8 cellular contexts compared by ENCODE assay signal in the genomic region with DNA sequence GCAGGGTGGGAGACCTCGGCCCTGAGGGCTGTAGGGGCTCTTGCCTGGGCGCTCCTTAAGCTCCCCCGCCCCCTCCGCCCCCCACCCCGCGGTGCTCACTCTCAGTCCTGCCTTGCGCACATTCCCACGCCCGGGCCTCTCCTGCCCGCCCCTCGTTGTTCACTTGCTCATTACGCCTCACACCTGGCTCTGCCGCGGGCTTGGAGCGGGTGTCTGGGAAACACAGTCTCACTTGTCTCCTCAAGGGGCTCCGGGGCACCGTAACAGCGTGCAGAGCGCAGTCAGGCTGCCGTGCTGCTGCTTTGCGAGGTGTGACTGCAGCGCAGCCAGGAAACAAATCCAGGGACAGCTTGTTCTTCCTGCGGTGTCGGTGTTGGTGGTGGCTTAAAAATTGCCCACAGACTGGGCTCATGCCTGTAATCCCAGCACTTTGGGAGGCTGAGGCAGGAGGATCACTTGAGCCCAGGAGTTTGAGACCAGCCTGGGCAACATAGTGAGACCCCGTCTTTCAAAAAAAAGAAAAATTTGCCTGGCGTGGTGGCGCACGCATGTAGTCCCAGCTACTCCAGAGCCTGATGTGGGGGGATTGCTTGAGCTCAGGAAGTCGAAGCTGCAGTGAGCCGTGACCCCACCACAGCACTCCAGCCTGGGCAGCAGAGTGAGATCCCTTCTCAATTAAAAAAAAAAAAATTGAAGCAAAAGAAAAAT. TPM values are rescaled to one million over a fixed set of nuclear protein-coding genes. Genes with fewer than 3 reads are reported as not detected.
DNase-seq lines count a peak whose midpoint lies in the region; ATAC-seq and TF ChIP-seq lines count a peak whose summit lies in the region.

No MANE protein-coding gene starts in this region.

- H3K27ac ChIP-seq in Panc1 (ENCODE audit: low read length), result no peak overlapping the region
- H3K27ac ChIP-seq in thymus (ENCODE audit: low read depth), result no peak overlapping the region

- peak overlapping the region; percentile 41 to 58 for H3K4me3 ChIP-seq in Panc1 (ENCODE audit: low read depth in 2 of 2, low read length in 2 of 2)
- peak overlapping the region; percentile 27 for H3K4me3 ChIP-seq in iPS-11a (ENCODE audit: low read depth, low read length)
- peak overlapping the region; percentile 38 for H3K4me3 ChIP-seq in thymus (ENCODE audit: low read length)

- peak; percentile 62 for DNase-seq in activated effector memory CD4-positive, alpha-beta T cell treated with anti-CD3 and anti-CD28 coated beads, Interleukin-2, amount 50 U/mL, for 16 hours
- no peak for DNase-seq in activated effector memory CD4-positive, alpha-beta T cell treated with Interleukin-2 at 50 U/mL for 16 hours
- no peak for DNase-seq in Panc1 (ENCODE audit: low read depth, low spot score)
- DNase-seq in H4 (ENCODE audit: low spot score), result no peak
- no peak for DNase-seq in LoVo (ENCODE audit: low spot score)

- no peaks in the 10 kb centered on the region for H3K9me3 ChIP-seq in Panc1 (ENCODE audit: control insufficient read depth, insufficient read depth, low read depth, low read length)
- no peaks in the 10 kb centered on the region for H3K9me3 ChIP-seq in thymus (ENCODE audit: control insufficient read depth)

- no peaks in the 10 kb centered on the region for H3K36me3 ChIP-seq in Panc1 (ENCODE audit: control insufficient read depth, insufficient read depth, low read length)
- no peaks in the 10 kb centered on the region for H3K36me3 ChIP-seq in thymus (ENCODE audit: control insufficient read depth, insufficient read depth)

- WGBS in thymus, result 21% methylated on average over 30 of the region's 30 CpGs

- ATAC-seq in Panc1, result peak; percentile 57
- ATAC-seq in HG02623 (IDR thresholded peaks at IDR 0.05; ENCODE audit: unreplicated experiment), result no peak

- H3K4me1 ChIP-seq in Panc1 (ENCODE audit: control insufficient read depth, insufficient read depth, low read length) (no peaks in the 10 kb centered on the region), thymus (ENCODE audit: control insufficient read depth, insufficient read depth, low read length) (no peaks in the 10 kb centered on the region)

- BruUV-seq in Panc1 (replicated peaks; lab: Mats Ljungman, UMichigan), result no TSS peak

- no peaks in the 10 kb centered on the region for H3K27me3 ChIP-seq in Panc1 (ENCODE audit: control insufficient read depth, insufficient read depth, low read length)
- H3K27me3 ChIP-seq in thymus (ENCODE audit: control insufficient read depth, insufficient read depth), result peaks cover 22% of the 10 kb centered on the region

- intact Hi-C loops in Panc1 (cut with micrococcal nuclease; ENCODE audit: unreplicated experiment), result no loop called here

- POLR2A ChIA-PET in Panc1 (lab: Charles Lee), result interaction anchor here (0.6 kb wide), 1 partner anchor 20 kb away, joined by 5 read pairs; no protein-coding TSS in a partner anchor

- CTCF ChIA-PET in Panc1 (lab: Charles Lee), result interaction anchor here (0.6 to 1.0 kb wide), 6 partner anchors 11 to 558 kb away, joined by 3 to 6 read pairs (median 4); no protein-coding TSS in a partner anchor

- no peak for TF ChIP-seq CTCF in Panc1 (IDR thresholded peaks at IDR 0.05)

- in situ Hi-C loops in Panc1 (cut with HindIII; ENCODE audit: low pct_unique_long_range_greater_than_20kb, low sequenced_read_pairs), result no loop called here

RNA-seq across cellular contexts. Expression of gene NPBWR2, which starts 4.6 kb away (rescaled TPM):
- not detected for total RNA-seq in Panc1 (2021; ENCODE audit: unreplicated experiment)
- not detected for polyA plus RNA-seq in Panc1 (2012; ENCODE audit: insufficient read length)
- polyA plus RNA-seq in thymus, result 0.02 TPM
- total RNA-seq in H4 (2014; rRNA removed; shearing (Covaris generic)), result not detected in 2 replicates

RNA-seq across cellular contexts. Expression of gene LKAAEAR1, which starts 18.6 kb away (rescaled TPM):
- total RNA-seq in Panc1 (2021; ENCODE audit: unreplicated experiment), result 0.67 TPM
- polyA plus RNA-seq in Panc1 (2012; ENCODE audit: insufficient read length), result 0.94 TPM
- 0.14 TPM for polyA plus RNA-seq in thymus
- 0.60 TPM in 1 of 2 replicates, not detected in the other for total RNA-seq in H4 (2014; rRNA removed; shearing (Covaris generic))

RNA-seq across cellular contexts. Expression of gene OPRL1, which starts 22.9 kb away (rescaled TPM):
- total RNA-seq in Panc1 (2021; ENCODE audit: unreplicated experiment), result 3.9 TPM
- 9.5 TPM for polyA plus RNA-seq in Panc1 (2012; ENCODE audit: insufficient read length)
- 1.1 TPM for polyA plus RNA-seq in thymus
- 0.23 and 0.97 TPM in 2 replicates for total RNA-seq in H4 (2014; rRNA removed; shearing (Covaris generic))

RNA-seq across cellular contexts. Expression of gene RGS19, which starts 23.5 kb away (rescaled TPM):
- 32.0 TPM for total RNA-seq in Panc1 (2021; ENCODE audit: unreplicated experiment)
- 41.4 TPM for polyA plus RNA-seq in Panc1 (2012; ENCODE audit: insufficient read length)
- 27.2 TPM for polyA plus RNA-seq in thymus
- 18.5 and 19.8 TPM in 2 replicates for total RNA-seq in H4 (2014; rRNA removed; shearing (Covaris generic))

RNA-seq across cellular contexts. Expression of gene TCEA2, which starts 39.8 kb away (rescaled TPM):
- 38.5 TPM for total RNA-seq in Panc1 (2021; ENCODE audit: unreplicated experiment)
- 79.2 TPM for polyA plus RNA-seq in Panc1 (2012; ENCODE audit: insufficient read length)
- 53.2 TPM for polyA plus RNA-seq in thymus
- total RNA-seq in H4 (2014; rRNA removed; shearing (Covaris generic)), result 40.6 and 41.7 TPM in 2 replicates
